9 cellular contexts compared by ENCODE assay signal in the genomic region with DNA sequence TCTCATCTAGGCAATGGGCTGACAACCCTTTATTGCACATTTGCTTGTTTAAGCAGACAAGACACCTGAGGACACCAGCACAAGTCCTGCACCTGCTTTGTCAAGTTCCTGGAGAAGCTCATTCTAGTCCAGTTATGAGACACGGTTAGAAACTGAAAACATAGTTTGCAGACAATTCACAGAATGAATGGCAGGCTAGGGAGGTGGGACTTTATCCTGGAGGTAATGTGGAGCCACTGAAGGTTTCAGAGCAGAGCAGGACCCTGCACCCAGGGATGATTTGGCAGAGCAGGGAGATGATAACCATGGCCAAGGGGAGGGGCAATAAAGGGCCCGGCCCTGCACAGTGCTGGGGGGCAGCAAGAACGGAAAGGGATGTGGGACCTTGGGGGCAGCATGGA. TPM values are rescaled to one million over a fixed set of nuclear protein-coding genes. Genes with fewer than 3 reads are reported as not detected.
DNase-seq lines count a peak whose midpoint lies in the region; ATAC-seq and TF ChIP-seq lines count a peak whose summit lies in the region.
"Had no signal": no experiment of that assay in that cellular context is flagged by ENCODE, and none has a peak within 500 bp of the region (broad histone marks: within the 10 kb centered on the region; RNA-seq: fewer than 3 reads in every experiment).

No MANE protein-coding gene starts in this region.

- peak overlapping the region; percentile 74 for H3K27ac ChIP-seq in foreskin keratinocyte

- no peak for DNase-seq in foreskin keratinocyte
- no peak for DNase-seq in Ammon's horn (ENCODE audit: low spot score)
- no peak for DNase-seq in COR-L47 (lab: John Stamatoyannopoulos, UW)
- DNase-seq in pons (ENCODE audit: low spot score), result no peak
- DNase-seq in GF-D8 (lab: John Stamatoyannopoulos, UW), result no peak
- DNase-seq: NCI-H1436 treated with DMSO at 0.1 percent for 48 hours had no signal

- no peaks in the 10 kb centered on the region for H3K27me3 ChIP-seq in foreskin keratinocyte

- TF ChIP-seq CTCF in foreskin keratinocyte (conservative IDR thresholded peaks at IDR 0.05), result no peak

- ATAC-seq in GM18502 (IDR thresholded peaks at IDR 0.05; ENCODE audit: poor library complexity, unreplicated experiment), result peak; percentile 50
- ATAC-seq in GM21390 (IDR thresholded peaks at IDR 0.05; ENCODE audit: unreplicated experiment), result peak; percentile 56
- ATAC-seq in HG03354 (IDR thresholded peaks at IDR 0.05; ENCODE audit: poor library complexity, severe bottlenecking, unreplicated experiment), result peak; percentile 60
- no peak for ATAC-seq in foreskin keratinocyte

- H3K4me1 ChIP-seq in foreskin keratinocyte, result no peaks in the 10 kb centered on the region

RNA-seq across cellular contexts. Expression of a gene that starts 50.7 kb away (rescaled TPM):
- total RNA-seq in foreskin keratinocyte, result 31.1 and 31.8 TPM in 2 replicates
- 7.8 and 9.1 TPM in 2 replicates for polyA plus RNA-seq in foreskin keratinocyte
